In genomic region chr9:123982535-123982934, GRCh38 we compare ENCODE assay signal across 11 cellular contexts. TPM values are rescaled to one million over a fixed set of nuclear protein-coding genes. Genes with fewer than 3 reads are reported as not detected.
"Had no signal": no experiment of that assay in that cellular context is flagged by ENCODE, and none has a peak within 500 bp of the region (broad histone marks: within the 10 kb centered on the region; RNA-seq: fewer than 3 reads in every experiment).

No MANE protein-coding gene starts in this region.

- H3K27ac ChIP-seq: GM23248 had no signal

- H3K4me3 ChIP-seq: GM23248, GM23338, HAP-1 had no signal

- H3K36me3 ChIP-seq: HAP-1 had no signal

- H3K9ac ChIP-seq: GM23248 had no signal

- H3K4me2 ChIP-seq: GM23338 had no signal

- H3K9me3 ChIP-seq: HAP-1 had no signal

- ATAC-seq: HCT116 had no signal

- FAIRE-seq: H1, H54 had no signal

- H2AFZ ChIP-seq: GM23248, GM23338 had no signal

- H3K4me1 ChIP-seq: HAP-1 had no signal

- DNase-seq: GM23248, GOT3, H7, H9, HCEC 1CT, HFFc6 had no signal

RNA-seq across cellular contexts. Expression of gene LHX2, which starts 29.0 kb away (rescaled TPM):
- total RNA-seq: GM23248, H9, HFFc6 had no signal
- polyA plus RNA-seq: GM23248, GM23338 had no signal
